ENCODE assay signal across 8 cellular contexts in the genomic region with DNA sequence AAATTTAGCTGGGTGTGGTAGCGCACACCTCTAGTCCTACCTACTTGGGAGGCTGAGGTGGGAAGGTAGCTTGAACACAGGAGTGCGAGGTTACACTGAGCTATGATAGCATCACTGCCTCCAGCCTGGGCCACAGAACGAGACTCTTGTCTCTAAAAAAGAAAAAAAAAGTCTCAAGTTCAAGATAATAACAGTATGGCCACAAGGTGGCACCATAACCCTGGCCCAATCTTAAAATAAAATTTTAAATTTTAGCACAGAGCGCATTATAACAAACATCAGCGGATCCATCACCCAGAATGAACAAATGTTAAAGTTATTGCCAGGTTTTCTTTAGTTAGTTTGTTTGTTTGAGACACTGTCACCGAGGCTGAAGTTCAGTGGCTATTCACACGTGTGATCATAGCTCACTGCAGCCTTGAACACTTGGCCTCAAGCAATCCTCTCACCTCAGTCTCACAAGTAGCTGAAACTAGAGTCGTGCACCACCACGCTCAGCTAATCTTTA. TPM values are rescaled to one million over a fixed set of nuclear protein-coding genes. Genes with fewer than 3 reads are reported as not detected.
DNase-seq lines count a peak whose midpoint lies in the region; ATAC-seq, FAIRE-seq and TF ChIP-seq lines count a peak whose summit lies in the region.

No MANE protein-coding gene starts in this region.

- H3K9me3 ChIP-seq in tibial nerve = no peaks in the 10 kb centered on the region

- no peak overlapping the region for H3K27ac ChIP-seq in tibial nerve

- peaks cover 0 to 23% (median 4%) of the 10 kb centered on the region in 4 donors for H3K4me1 ChIP-seq in tibial nerve

- DNase-seq in stimulated activated CD4-positive, alpha-beta T cell treated with anti-CD3 and anti-CD28 coated beads, Interleukin-12 subunit alpha, Interleukin-12 subunit beta, amount 100 ng/mL, for 48 hours (ENCODE audit: low read depth in 2 of 3, low spot score in 1 of 3) = peak in 2 of 3 donors; percentile 30 to 60
- DNase-seq in stimulated activated CD4-positive, alpha-beta T cell treated with anti-CD3 and anti-CD28 coated beads, Interleukin-12 subunit alpha, Interleukin-12 subunit beta, amount 100 ng/mL, for 4 hours = no peak
- DNase-seq in NCI-H2196 treated with DMSO at 0.1 percent for 48 hours (lab: John Stamatoyannopoulos, UW; ENCODE audit: unreplicated experiment) (peak; percentile 25), tibial nerve (ENCODE audit: low spot score in 2 of 2) (peak in 1 of 2 donors; percentile 66)
- DNase-seq in activated naive CD4-positive, alpha-beta T cell treated with Interleukin-2 at 50 U/mL for 16 hours = peak; percentile 40

- 14 to 15% methylated on average over 9 of the region's 9 CpGs for WGBS in tibial nerve, 2 donors

- no peak for TF ChIP-seq POLR2A in tibial nerve (IDR thresholded peaks at IDR 0.05)

- no peak overlapping the region for H3K4me3 ChIP-seq in tibial nerve

- ATAC-seq in GM18519 (IDR thresholded peaks at IDR 0.05; ENCODE audit: low FRiP score, unreplicated experiment) = no peak
- ATAC-seq in HG02973 (IDR thresholded peaks at IDR 0.05; ENCODE audit: unreplicated experiment) = no peak

- FAIRE-seq in islet of Langerhans (lab: Jason Lieb, UNC) = peak; percentile 98

- peaks cover 0 to 13% (median 0%) of the 10 kb centered on the region in 3 donors for H3K36me3 ChIP-seq in tibial nerve

- H3K27me3 ChIP-seq in tibial nerve = peaks cover 0 to 39% of the 10 kb centered on the region in 2 donors

- no peak for TF ChIP-seq EP300 in tibial nerve (IDR thresholded peaks at IDR 0.05)

- TF ChIP-seq CTCF in tibial nerve (IDR thresholded peaks at IDR 0.05) = peak; percentile 57 to 75 (median 59)

RNA-seq across cellular contexts. Expression of a gene that starts 2.9 kb away (rescaled TPM):
- total RNA-seq in tibial nerve = not detected

RNA-seq across cellular contexts. Expression of a gene that starts 17.7 kb away (rescaled TPM):
- 100 to 1,000 TPM in 2 of 4 donors, 10 to 100 TPM in 2; 71.9 to 157 (median 92.0) TPM for total RNA-seq in tibial nerve
